ENCODE assay signal across 8 cellular contexts in genomic region chr14:77616133-77616453, GRCh38. TPM values are rescaled to one million over a fixed set of nuclear protein-coding genes. Genes with fewer than 3 reads are reported as not detected.
DNase-seq lines count a peak whose midpoint lies in the region; ATAC-seq and TF ChIP-seq lines count a peak whose summit lies in the region.

No MANE protein-coding gene starts in this region.

- H3K4me3 ChIP-seq in astrocyte of the cerebellum (ENCODE audit: low read depth, low read length), result peak overlapping the region; percentile 80
- H3K4me3 ChIP-seq in lower lobe of right lung, result peak overlapping the region; percentile 79
- peak overlapping the region; percentile 38 to 95 (median 88) for H3K4me3 ChIP-seq in transverse colon

- intact Hi-C loops in lower lobe of right lung (cut with DNase I) (no loop called here), transverse colon (cut with DNase I; ENCODE audit: low total_unique reads) (no loop called here)

- no peaks in the 10 kb centered on the region for H3K36me3 ChIP-seq in lower lobe of right lung
- H3K36me3 ChIP-seq in transverse colon, result no peaks in the 10 kb centered on the region

- H3K9me3 ChIP-seq in lower lobe of right lung (no peaks in the 10 kb centered on the region), transverse colon (no peaks in the 10 kb centered on the region)

- H3K4me1 ChIP-seq in lower lobe of right lung (peaks cover 32% of the 10 kb centered on the region), transverse colon (peaks cover 9 to 48% (median 28%) of the 10 kb centered on the region in 4 donors)

- WGBS in transverse colon (ENCODE audit: low coverage in 1 of 2), 2 donors, result 0% methylated on average over 8 of the region's 32 CpGs; no CpG with 5 or more reads in 1 of the 2 donors

- ATAC-seq in GM19324 (IDR thresholded peaks at IDR 0.05; ENCODE audit: low FRiP score, unreplicated experiment) (peak; percentile 7), HG03354 (IDR thresholded peaks at IDR 0.05; ENCODE audit: poor library complexity, severe bottlenecking, unreplicated experiment) (peak; percentile 19), lower lobe of right lung (peak in 1 of 2 donors; percentile 48), GM21576 (IDR thresholded peaks at IDR 0.05; ENCODE audit: unreplicated experiment) (no peak), HG03378 (IDR thresholded peaks at IDR 0.05; ENCODE audit: unreplicated experiment) (no peak)

- H3K27me3 ChIP-seq in lower lobe of right lung (ENCODE audit: low read depth) (no peaks in the 10 kb centered on the region), transverse colon (no peaks in the 10 kb centered on the region)

- DNase-seq in astrocyte of the cerebellum (ENCODE audit: low read depth), result no peak
- no peak for DNase-seq in lower lobe of right lung
- no peak for DNase-seq in transverse colon
- DNase-seq in GF-D8 (lab: John Stamatoyannopoulos, UW), result no peak

- TF ChIP-seq CTCF in astrocyte of the cerebellum (IDR thresholded peaks at IDR 0.05; ENCODE audit: low read depth, low read length, missing control alignments) (no peak), lower lobe of right lung (IDR thresholded peaks at IDR 0.05) (no peak), transverse colon (IDR thresholded peaks at IDR 0.05) (no peak)

- in situ Hi-C loops in astrocyte of the cerebellum (cut with HindIII; ENCODE audit: low sequenced_read_pairs) (no loop called here), transverse colon (cut with MboI; ENCODE audit: low pct_ligation_motif_present in 1 of 4, low pct_unique_long_range_greater_than_20kb in 1 of 4, low sequenced_read_pairs in 3 of 4) (no loop called here)

- TF ChIP-seq EP300 in transverse colon (IDR thresholded peaks at IDR 0.05; ENCODE audit: low read depth), result no peak

- TF ChIP-seq POLR2A in transverse colon (IDR thresholded peaks at IDR 0.05), result no peak

- H3K27ac ChIP-seq in lower lobe of right lung, result peak overlapping the region; percentile 86
- peak overlapping the region; percentile 87 to 93 (median 92) for H3K27ac ChIP-seq in transverse colon

RNA-seq across cellular contexts. Expression of gene SPTLC2, which starts 0.3 kb away (rescaled TPM):
- total RNA-seq in lower lobe of right lung, result 46.1 TPM
- 10 to 100 TPM; 14.5 to 51.3 (median 35.8) TPM for total RNA-seq in transverse colon

Comparison
In these comparisons a context has a peak if more than half of its experiments do, and no peak if none do; other contexts are left out.
1. ATAC-seq: peak in GM19324 (single experiment) and HG03354 (single experiment); none in GM21576 (single experiment) and HG03378 (single experiment).
2. Peak in every context shown above with its lines, with median percentiles within 50 percentile points of each other: H3K4me3 ChIP-seq.